In the genomic region with DNA sequence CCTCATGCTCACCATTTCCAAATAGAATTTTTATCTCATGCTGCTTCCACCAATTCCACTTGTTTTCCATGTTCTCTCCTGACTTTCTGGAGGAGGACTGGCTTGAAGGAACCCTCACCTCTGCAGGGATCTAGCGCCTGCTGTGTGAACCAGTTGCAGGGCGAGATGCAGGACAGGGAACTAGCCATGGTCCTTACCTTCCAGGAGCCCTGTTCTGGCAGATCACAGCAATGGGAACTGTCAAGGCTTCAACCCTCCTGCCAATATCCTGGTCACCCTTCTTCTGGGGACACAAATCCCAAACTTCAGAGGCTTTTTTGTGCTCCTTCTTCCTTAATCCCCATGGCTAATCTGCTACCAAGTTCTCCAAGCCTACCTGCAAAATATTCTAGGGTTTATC, we compare ENCODE assay signal across 18 cellular contexts.
DNase-seq lines count a peak whose midpoint lies in the region; ATAC-seq, FAIRE-seq and TF ChIP-seq lines count a peak whose summit lies in the region.
"Had no signal": no experiment of that assay in that cellular context is flagged by ENCODE, and none has a peak within 500 bp of the region (broad histone marks: within the 10 kb centered on the region; RNA-seq: fewer than 3 reads in every experiment).

No MANE protein-coding gene starts in this region.

- H3K27me3 ChIP-seq in cardiac muscle cell = peaks cover 24% of the 10 kb centered on the region
- peaks cover 38% of the 10 kb centered on the region for H3K27me3 ChIP-seq in adipocyte (replicated peaks; ENCODE audit: control insufficient read depth, insufficient read depth, low read length)
- H3K27me3 ChIP-seq in stomach = peaks cover 0 to 30% (median 0%) of the 10 kb centered on the region in 3 donors
- H3K27me3 ChIP-seq: colonic mucosa, sigmoid colon had no signal

- WGBS in stomach, 5 donors = 20 to 42% (median 25%) methylated on average over 2 of the region's 2 CpGs

- intact Hi-C loops in Right ventricle myocardium superior (cut with DNase I) (no loop called here), stomach (cut with DNase I; ENCODE audit: low total_unique reads) (no loop called here)

- H3K27ac ChIP-seq in cardiac muscle cell = no peak overlapping the region
- H3K27ac ChIP-seq in stomach = no peak overlapping the region
- H3K27ac ChIP-seq: colonic mucosa, neutrophil, sigmoid colon had no signal

- no peaks in the 10 kb centered on the region for H3K36me3 ChIP-seq in cardiac muscle cell
- no peaks in the 10 kb centered on the region for H3K36me3 ChIP-seq in adipocyte (ENCODE audit: control insufficient read depth, insufficient read depth, low read length, severe bottlenecking)
- no peaks in the 10 kb centered on the region for H3K36me3 ChIP-seq in stomach
- H3K36me3 ChIP-seq: colonic mucosa, neutrophil, sigmoid colon had no signal

- no peaks in the 10 kb centered on the region for H3K4me1 ChIP-seq in cardiac muscle cell (ENCODE audit: low read depth)
- H3K4me1 ChIP-seq in adipocyte (ENCODE audit: control insufficient read depth, insufficient read depth, low read length) = no peaks in the 10 kb centered on the region
- H3K4me1 ChIP-seq in stomach = no peaks in the 10 kb centered on the region
- H3K4me1 ChIP-seq: colonic mucosa, sigmoid colon had no signal

- DNase-seq in cardiac muscle cell (ENCODE audit: low read depth in 1 of 2, low spot score in 1 of 2) (peak; percentile 4 to 66), Right ventricle myocardium superior (no peak), adipocyte (ENCODE audit: low read depth) (peak; percentile 34), iPS-NIHi7 (ENCODE audit: extremely low spot score) (peak; percentile 76), D721Med (ENCODE audit: insufficient read length, low spot score) (no peak), stomach (no peak)
- DNase-seq in stimulated activated CD4-positive, alpha-beta T cell treated with anti-CD3 and anti-CD28 coated beads, Interleukin-4, amount 100 ng/mL, for 4 hours = no peak
- DNase-seq: activated T-cell treated with anti-CD3 and anti-CD28 coated beads, Interleukin-2, amount 50 U/mL, for 48 hours; colonic mucosa; KBM-7; NCI-H1694 treated with DMSO at 0.1 percent for 48 hours; NCI-H510A treated with DMSO at 0.1 percent for 48 hours; PC-3; sigmoid colon; stimulated activated CD4-positive, alpha-beta T cell treated with anti-CD3 and anti-CD28 coated beads, Interleukin-4, amount 100 ng/mL, for 1 hour had no signal

- no peak for FAIRE-seq in D721Med (lab: Jason Lieb, UNC)

- TF ChIP-seq EP300 in stomach (IDR thresholded peaks at IDR 0.05) = no peak

- H3K9ac ChIP-seq in adipocyte (ENCODE audit: low read length) = no peak overlapping the region

- TF ChIP-seq CTCF in cardiac muscle cell (IDR thresholded peaks at IDR 0.05; ENCODE audit: low read depth, low read length) = no peak
- TF ChIP-seq CTCF in D721Med (IDR thresholded peaks at IDR 0.05; ENCODE audit: insufficient read depth, missing control alignments) = no peak
- no peak for TF ChIP-seq CTCF in stomach (IDR thresholded peaks at IDR 0.05)

- no peak for ATAC-seq in Right ventricle myocardium superior (ENCODE audit: poor library complexity)
- ATAC-seq in HG03457 (IDR thresholded peaks at IDR 0.05; ENCODE audit: unreplicated experiment) = no peak
- ATAC-seq: esophagus mucosa, PC-3 had no signal

- TF ChIP-seq POLR2A in stomach (IDR thresholded peaks at IDR 0.05) = no peak

- H3K4me3 ChIP-seq in cardiac muscle cell (no peak overlapping the region), adipocyte (ENCODE audit: low read length) (no peak overlapping the region), stomach (no peak overlapping the region)
- H3K4me3 ChIP-seq: colonic mucosa, sigmoid colon had no signal

- H3K9me3 ChIP-seq in cardiac muscle cell (ENCODE audit: low read depth) (no peaks in the 10 kb centered on the region), adipocyte (ENCODE audit: control insufficient read depth, low read length) (no peaks in the 10 kb centered on the region), stomach (no peaks in the 10 kb centered on the region)
- H3K9me3 ChIP-seq: colonic mucosa, neutrophil, sigmoid colon had no signal

Comparison
In these comparisons a context has a peak if more than half of its experiments do, and no peak if none do; other contexts are left out.
1. DNase-seq: peak in cardiac muscle cell (2 of 2), adipocyte (single experiment) and iPS-NIHi7 (single experiment); none in Right ventricle myocardium superior (single experiment), stimulated activated CD4-positive, alpha-beta T cell treated with anti-CD3 and anti-CD28 coated beads, Interleukin-4, amount 100 ng/mL, for 4 hours (0 of 2), D721Med (single experiment) and stomach (single experiment).